1 cellular context compared by ENCODE assay signal in the genomic region with DNA sequence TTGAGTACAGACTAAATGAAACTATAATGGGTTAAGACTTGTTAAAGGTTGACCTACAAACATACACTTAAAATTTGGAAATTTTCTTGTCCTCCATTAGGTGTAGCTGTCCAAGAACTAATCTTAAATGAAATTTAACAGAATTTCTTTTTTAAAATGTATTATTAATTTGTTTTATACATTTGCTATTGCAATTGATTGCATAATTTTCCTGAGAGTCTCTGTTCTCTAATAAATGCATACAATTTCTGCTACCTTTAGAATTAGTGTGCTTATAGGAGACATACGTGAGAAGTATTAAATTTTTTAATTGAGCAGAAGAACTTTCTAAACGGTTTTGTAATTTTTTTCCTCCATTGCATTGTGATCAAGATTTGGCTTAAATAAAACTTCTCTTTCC.
TF ChIP-seq lines count a peak whose summit lies in the region.

No MANE protein-coding gene starts in this region.

TF ChIP-seq in WTC11, 78 proteins besides CTCF, POLR2A, EP300 and RAD21 (continued from another document):
- TF ChIP-seq, protein P1, sequence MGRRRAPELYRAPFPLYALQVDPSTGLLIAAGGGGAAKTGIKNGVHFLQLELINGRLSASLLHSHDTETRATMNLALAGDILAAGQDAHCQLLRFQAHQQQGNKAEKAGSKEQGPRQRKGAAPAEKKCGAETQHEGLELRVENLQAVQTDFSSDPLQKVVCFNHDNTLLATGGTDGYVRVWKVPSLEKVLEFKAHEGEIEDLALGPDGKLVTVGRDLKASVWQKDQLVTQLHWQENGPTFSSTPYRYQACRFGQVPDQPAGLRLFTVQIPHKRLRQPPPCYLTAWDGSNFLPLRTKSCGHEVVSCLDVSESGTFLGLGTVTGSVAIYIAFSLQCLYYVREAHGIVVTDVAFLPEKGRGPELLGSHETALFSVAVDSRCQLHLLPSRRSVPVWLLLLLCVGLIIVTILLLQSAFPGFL (CRISPR knock-in tag; IDR thresholded peaks at IDR 0.05; ENCODE audit: borderline replicate concordance): no peak
- TF ChIP-seq RORB (CRISPR knock-in tag; IDR thresholded peaks at IDR 0.05): no peak
- no peak for TF ChIP-seq ELF4 (CRISPR knock-in tag; IDR thresholded peaks at IDR 0.05; ENCODE audit: low read depth)
- TF ChIP-seq, protein P2, sequence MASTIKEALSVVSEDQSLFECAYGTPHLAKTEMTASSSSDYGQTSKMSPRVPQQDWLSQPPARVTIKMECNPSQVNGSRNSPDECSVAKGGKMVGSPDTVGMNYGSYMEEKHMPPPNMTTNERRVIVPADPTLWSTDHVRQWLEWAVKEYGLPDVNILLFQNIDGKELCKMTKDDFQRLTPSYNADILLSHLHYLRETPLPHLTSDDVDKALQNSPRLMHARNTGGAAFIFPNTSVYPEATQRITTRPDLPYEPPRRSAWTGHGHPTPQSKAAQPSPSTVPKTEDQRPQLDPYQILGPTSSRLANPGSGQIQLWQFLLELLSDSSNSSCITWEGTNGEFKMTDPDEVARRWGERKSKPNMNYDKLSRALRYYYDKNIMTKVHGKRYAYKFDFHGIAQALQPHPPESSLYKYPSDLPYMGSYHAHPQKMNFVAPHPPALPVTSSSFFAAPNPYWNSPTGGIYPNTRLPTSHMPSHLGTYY (CRISPR knock-in tag; IDR thresholded peaks at IDR 0.05): no peak
- TF ChIP-seq, protein P3, sequence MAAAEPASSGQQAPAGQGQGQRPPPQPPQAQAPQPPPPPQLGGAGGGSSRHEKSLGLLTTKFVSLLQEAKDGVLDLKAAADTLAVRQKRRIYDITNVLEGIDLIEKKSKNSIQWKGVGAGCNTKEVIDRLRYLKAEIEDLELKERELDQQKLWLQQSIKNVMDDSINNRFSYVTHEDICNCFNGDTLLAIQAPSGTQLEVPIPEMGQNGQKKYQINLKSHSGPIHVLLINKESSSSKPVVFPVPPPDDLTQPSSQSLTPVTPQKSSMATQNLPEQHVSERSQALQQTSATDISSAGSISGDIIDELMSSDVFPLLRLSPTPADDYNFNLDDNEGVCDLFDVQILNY (CRISPR knock-in tag; IDR thresholded peaks at IDR 0.05): no peak
- TF ChIP-seq TP53 (CRISPR knock-in tag; IDR thresholded peaks at IDR 0.05): no peak
- TF ChIP-seq, protein P4, sequence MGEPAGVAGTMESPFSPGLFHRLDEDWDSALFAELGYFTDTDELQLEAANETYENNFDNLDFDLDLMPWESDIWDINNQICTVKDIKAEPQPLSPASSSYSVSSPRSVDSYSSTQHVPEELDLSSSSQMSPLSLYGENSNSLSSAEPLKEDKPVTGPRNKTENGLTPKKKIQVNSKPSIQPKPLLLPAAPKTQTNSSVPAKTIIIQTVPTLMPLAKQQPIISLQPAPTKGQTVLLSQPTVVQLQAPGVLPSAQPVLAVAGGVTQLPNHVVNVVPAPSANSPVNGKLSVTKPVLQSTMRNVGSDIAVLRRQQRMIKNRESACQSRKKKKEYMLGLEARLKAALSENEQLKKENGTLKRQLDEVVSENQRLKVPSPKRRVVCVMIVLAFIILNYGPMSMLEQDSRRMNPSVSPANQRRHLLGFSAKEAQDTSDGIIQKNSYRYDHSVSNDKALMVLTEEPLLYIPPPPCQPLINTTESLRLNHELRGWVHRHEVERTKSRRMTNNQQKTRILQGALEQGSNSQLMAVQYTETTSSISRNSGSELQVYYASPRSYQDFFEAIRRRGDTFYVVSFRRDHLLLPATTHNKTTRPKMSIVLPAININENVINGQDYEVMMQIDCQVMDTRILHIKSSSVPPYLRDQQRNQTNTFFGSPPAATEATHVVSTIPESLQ (CRISPR knock-in tag; IDR thresholded peaks at IDR 0.05): no peak
- TF ChIP-seq, protein P5, sequence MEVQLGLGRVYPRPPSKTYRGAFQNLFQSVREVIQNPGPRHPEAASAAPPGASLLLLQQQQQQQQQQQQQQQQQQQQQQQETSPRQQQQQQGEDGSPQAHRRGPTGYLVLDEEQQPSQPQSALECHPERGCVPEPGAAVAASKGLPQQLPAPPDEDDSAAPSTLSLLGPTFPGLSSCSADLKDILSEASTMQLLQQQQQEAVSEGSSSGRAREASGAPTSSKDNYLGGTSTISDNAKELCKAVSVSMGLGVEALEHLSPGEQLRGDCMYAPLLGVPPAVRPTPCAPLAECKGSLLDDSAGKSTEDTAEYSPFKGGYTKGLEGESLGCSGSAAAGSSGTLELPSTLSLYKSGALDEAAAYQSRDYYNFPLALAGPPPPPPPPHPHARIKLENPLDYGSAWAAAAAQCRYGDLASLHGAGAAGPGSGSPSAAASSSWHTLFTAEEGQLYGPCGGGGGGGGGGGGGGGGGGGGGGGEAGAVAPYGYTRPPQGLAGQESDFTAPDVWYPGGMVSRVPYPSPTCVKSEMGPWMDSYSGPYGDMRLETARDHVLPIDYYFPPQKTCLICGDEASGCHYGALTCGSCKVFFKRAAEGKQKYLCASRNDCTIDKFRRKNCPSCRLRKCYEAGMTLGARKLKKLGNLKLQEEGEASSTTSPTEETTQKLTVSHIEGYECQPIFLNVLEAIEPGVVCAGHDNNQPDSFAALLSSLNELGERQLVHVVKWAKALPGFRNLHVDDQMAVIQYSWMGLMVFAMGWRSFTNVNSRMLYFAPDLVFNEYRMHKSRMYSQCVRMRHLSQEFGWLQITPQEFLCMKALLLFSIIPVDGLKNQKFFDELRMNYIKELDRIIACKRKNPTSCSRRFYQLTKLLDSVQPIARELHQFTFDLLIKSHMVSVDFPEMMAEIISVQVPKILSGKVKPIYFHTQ (CRISPR knock-in tag; IDR thresholded peaks at IDR 0.05): no peak
- TF ChIP-seq, protein P6, sequence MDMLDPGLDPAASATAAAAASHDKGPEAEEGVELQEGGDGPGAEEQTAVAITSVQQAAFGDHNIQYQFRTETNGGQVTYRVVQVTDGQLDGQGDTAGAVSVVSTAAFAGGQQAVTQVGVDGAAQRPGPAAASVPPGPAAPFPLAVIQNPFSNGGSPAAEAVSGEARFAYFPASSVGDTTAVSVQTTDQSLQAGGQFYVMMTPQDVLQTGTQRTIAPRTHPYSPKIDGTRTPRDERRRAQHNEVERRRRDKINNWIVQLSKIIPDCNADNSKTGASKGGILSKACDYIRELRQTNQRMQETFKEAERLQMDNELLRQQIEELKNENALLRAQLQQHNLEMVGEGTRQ (CRISPR knock-in tag; IDR thresholded peaks at IDR 0.05): no peak
